In the genomic region with DNA sequence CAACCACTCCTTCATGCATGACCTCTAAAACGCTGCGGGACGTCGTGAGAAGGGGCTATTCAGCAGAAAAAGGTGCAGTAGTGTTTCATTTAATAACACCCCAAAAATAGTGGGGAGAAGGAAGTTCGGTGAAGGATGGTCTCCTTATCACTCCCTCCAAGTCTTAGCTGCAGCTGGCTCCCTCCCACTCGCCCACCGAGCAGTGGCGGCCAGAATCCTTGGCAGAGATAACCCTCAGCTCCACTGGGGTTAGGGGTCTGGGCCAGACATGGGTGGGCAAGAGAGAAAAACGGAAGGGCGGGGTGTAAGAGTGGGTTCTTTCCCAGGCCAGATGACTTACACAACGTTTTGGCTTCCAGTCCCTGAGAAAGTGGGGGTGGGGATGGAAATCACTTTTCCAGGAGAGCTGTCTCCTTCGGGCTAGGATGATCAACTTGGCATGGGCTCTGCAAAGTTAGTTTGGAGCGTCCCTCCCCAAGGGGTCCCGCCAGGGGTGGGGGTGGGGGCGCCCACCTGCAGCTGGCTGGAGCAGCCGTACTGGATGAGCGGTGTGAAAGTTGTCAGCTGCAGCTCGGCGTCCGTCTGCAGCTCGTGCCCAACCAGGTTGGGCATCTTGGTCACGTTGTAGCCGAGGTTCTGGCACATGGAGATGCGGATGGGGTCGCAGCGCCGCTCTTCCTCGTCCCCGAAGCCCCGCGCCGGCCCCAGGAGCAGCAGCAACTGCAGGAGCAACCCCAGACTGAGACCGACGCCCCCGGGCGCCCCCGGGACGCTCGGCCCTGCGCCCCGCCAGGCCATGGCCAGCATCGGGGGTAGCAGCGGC, we compare ENCODE assay signal across 8 cellular contexts. TPM values are rescaled to one million over a fixed set of nuclear protein-coding genes. Genes with fewer than 3 reads are reported as not detected.
DNase-seq lines count a peak whose midpoint lies in the region; ATAC-seq, FAIRE-seq and TF ChIP-seq lines count a peak whose summit lies in the region.

No MANE protein-coding gene starts in this region.

- H3K27ac ChIP-seq in Karpas-422 (ENCODE audit: low read length), result no peak overlapping the region
- peak overlapping the region; percentile 72 to 73 for H3K27ac ChIP-seq in liver (ENCODE audit: low read depth in 1 of 2, low read length in 2 of 2)
- peak overlapping the region; percentile 90 for H3K27ac ChIP-seq in tibial artery

- H3K9ac ChIP-seq in Karpas-422 (ENCODE audit: low read length), result peak overlapping the region; percentile 34
- peak overlapping the region; percentile 58 to 66 for H3K9ac ChIP-seq in liver (ENCODE audit: low read depth in 1 of 2, low read length in 2 of 2)

- intact Hi-C loops in tibial artery (cut with DNase I; ENCODE audit: low total_unique reads), result loop anchor here (1.0 kb wide), 1 partner anchor 83 kb away; the partner anchor contains the start of gene TMEM135

- TF ChIP-seq CTCF in bronchial epithelial cell (IDR thresholded peaks at IDR 0.05; ENCODE audit: insufficient read depth, low read length, severe bottlenecking) (no peak), liver (IDR thresholded peaks at IDR 0.05; ENCODE audit: low read depth, low read length, missing input control) (no peak), tibial artery (IDR thresholded peaks at IDR 0.05) (no peak)

- CTCF ChIA-PET in activated CD8-positive, alpha-beta memory T cell treated with anti-CD3 and anti-CD28 coated beads, Interleukin-2, amount 10 ng/mL, durations not matched to agents 7 days and 5 days (lab: Charles Lee), result interaction anchor here (1.2 to 3.0 kb wide), 6 partner anchors 15 to 342 kb away, joined by 3 to 19 read pairs (median 4); no protein-coding TSS in a partner anchor

- no peaks in the 10 kb centered on the region for H3K9me3 Mint-ChIP-seq in activated CD8-positive, alpha-beta memory T cell treated with anti-CD3 and anti-CD28 coated beads, Interleukin-2, amount 10 ng/mL, durations not matched to agents 7 days and 5 days (ENCODE audit: low read depth)

- no peak for ATAC-seq in activated CD8-positive, alpha-beta memory T cell treated with anti-CD3 and anti-CD28 coated beads, Interleukin-2, amount 10 ng/mL, durations not matched to agents 7 days and 5 days

- H3K4me3 ChIP-seq in Karpas-422 (ENCODE audit: low read length), result peak overlapping the region; percentile 50
- peak overlapping the region; percentile 56 for H3K4me3 ChIP-seq in bronchial epithelial cell (ENCODE audit: low read depth, low read length)
- peak overlapping the region; percentile 76 to 93 (median 92) for H3K4me3 ChIP-seq in liver (ENCODE audit: low read depth in 1 of 3, low read length in 3 of 3)
- peak overlapping the region; percentile 88 to 89 for H3K4me3 ChIP-seq in tibial artery

- no peaks in the 10 kb centered on the region for H3K36me3 ChIP-seq in Karpas-422 (ENCODE audit: insufficient read depth, low read length)
- H3K36me3 ChIP-seq in bronchial epithelial cell (ENCODE audit: control insufficient read depth, insufficient read depth, low read length), result no peaks in the 10 kb centered on the region
- peaks cover 0 to 8% (median 4%) of the 10 kb centered on the region in 4 donors for H3K36me3 ChIP-seq in liver (ENCODE audit: control insufficient read depth in 4 of 4, insufficient read depth in 3 of 4, low read depth in 1 of 4, low read length in 3 of 4)
- peaks cover 16 to 24% (median 16%) of the 10 kb centered on the region in 3 donors for H3K36me3 ChIP-seq in tibial artery

- no peaks in the 10 kb centered on the region for H3K9me2 ChIP-seq in Karpas-422 (replicated peaks; ENCODE audit: insufficient read depth, low read length)

- H3K4me1 ChIP-seq in Karpas-422 (ENCODE audit: low read length), result peaks cover 33% of the 10 kb centered on the region
- H3K4me1 ChIP-seq in liver (ENCODE audit: control insufficient read depth in 4 of 4, insufficient read depth in 4 of 4, low read length in 3 of 4), result peaks cover 1 to 28% (median 19%) of the 10 kb centered on the region in 4 donors
- peaks cover 0 to 54% (median 36%) of the 10 kb centered on the region in 4 donors for H3K4me1 ChIP-seq in tibial artery

- no peak for TF ChIP-seq RAD21 in liver (IDR thresholded peaks at IDR 0.05)

- no peak overlapping the region for H2AFZ ChIP-seq in Karpas-422 (ENCODE audit: low read length)

- FAIRE-seq in bronchial epithelial cell (lab: Jason Lieb, UNC), result no peak

- DNase-seq in activated CD8-positive, alpha-beta memory T cell treated with anti-CD3 and anti-CD28 coated beads, Interleukin-2, amount 10 ng/mL, durations not matched to agents 7 days and 5 days, result no peak
- no peak for DNase-seq in activated CD8-positive, alpha-beta memory T cell treated with anti-CD3 and anti-CD28 coated beads, Interleukin-2, amount 50 U/mL, for 48 hours
- no peak for DNase-seq in Karpas-422
- DNase-seq in bronchial epithelial cell (ENCODE audit: low read depth), result no peak
- DNase-seq in tibial artery, result peak; percentile 45 to 69
- no peak for DNase-seq in NCI-H2196 treated with DMSO at 0.1 percent for 48 hours (lab: John Stamatoyannopoulos, UW; ENCODE audit: unreplicated experiment)
- DNase-seq in T-helper 9 cell, result no peak

- peak overlapping the region; percentile 54 for H3K4me2 ChIP-seq in Karpas-422 (ENCODE audit: low read depth, low read length, poor library complexity, severe bottlenecking)

- H4K20me1 ChIP-seq in Karpas-422 (ENCODE audit: insufficient read depth, low read depth, low read length), result no peaks in the 10 kb centered on the region

- H3K36me3 Mint-ChIP-seq in activated CD8-positive, alpha-beta memory T cell treated with anti-CD3 and anti-CD28 coated beads, Interleukin-2, amount 10 ng/mL, durations not matched to agents 7 days and 5 days, result no peaks in the 10 kb centered on the region

- peaks cover 11% of the 10 kb centered on the region for H3K4me1 Mint-ChIP-seq in activated CD8-positive, alpha-beta memory T cell treated with anti-CD3 and anti-CD28 coated beads, Interleukin-2, amount 10 ng/mL, durations not matched to agents 7 days and 5 days

- no peaks in the 10 kb centered on the region for H3K27me3 ChIP-seq in Karpas-422 (ENCODE audit: low read length)
- H3K27me3 ChIP-seq in bronchial epithelial cell (ENCODE audit: control insufficient read depth, insufficient read depth, low read length), result no peaks in the 10 kb centered on the region
- no peaks in the 10 kb centered on the region for H3K27me3 ChIP-seq in liver (ENCODE audit: control insufficient read depth in 4 of 4, insufficient read depth in 4 of 4, low read length in 3 of 4)
- H3K27me3 ChIP-seq in tibial artery, result no peaks in the 10 kb centered on the region

- no peaks in the 10 kb centered on the region for H3K79me2 ChIP-seq in Karpas-422 (ENCODE audit: low read length)

- peaks cover 66% of the 10 kb centered on the region for H3K27me3 Mint-ChIP-seq in activated CD8-positive, alpha-beta memory T cell treated with anti-CD3 and anti-CD28 coated beads, Interleukin-2, amount 10 ng/mL, durations not matched to agents 7 days and 5 days

- peak overlapping the region; percentile 57 for H3K4me3 Mint-ChIP-seq in activated CD8-positive, alpha-beta memory T cell treated with anti-CD3 and anti-CD28 coated beads, Interleukin-2, amount 10 ng/mL, durations not matched to agents 7 days and 5 days

- H3K9me3 ChIP-seq in Karpas-422 (ENCODE audit: low read length), result no peaks in the 10 kb centered on the region
- no peaks in the 10 kb centered on the region for H3K9me3 ChIP-seq in liver (ENCODE audit: control insufficient read depth in 4 of 4, low read length in 3 of 4)
- H3K9me3 ChIP-seq in tibial artery, result no peaks in the 10 kb centered on the region

- WGBS in liver, result 4% methylated on average over 43 of the region's 43 CpGs

- H3K27ac Mint-ChIP-seq in activated CD8-positive, alpha-beta memory T cell treated with anti-CD3 and anti-CD28 coated beads, Interleukin-2, amount 10 ng/mL, durations not matched to agents 7 days and 5 days, result no peak overlapping the region

TF ChIP-seq in liver, 16 proteins besides CTCF, POLR2A, EP300 and RAD21:
- peak; percentile 42 for TF ChIP-seq MAX (IDR thresholded peaks at IDR 0.05)
- no peak for TF ChIP-seq SP1 (IDR thresholded peaks at IDR 0.05)
- no peak for TF ChIP-seq FOXA1 (IDR thresholded peaks at IDR 0.05)

RNA-seq across cellular contexts. Expression of gene FZD4, which starts 0.7 kb away (rescaled TPM):
- under 1 TPM; 0.16 to 0.44 TPM for total RNA-seq in activated CD8-positive, alpha-beta memory T cell treated with anti-CD3 and anti-CD28 coated beads, Interleukin-2, amount 10 ng/mL, durations not matched to agents 7 days and 5 days
- total RNA-seq in Karpas-422 (2014; rRNA removed; shearing (Covaris generic); ENCODE audit: low replicate concordance), result 1.8 and 1.9 TPM in 2 replicates
- total RNA-seq in bronchial epithelial cell, result 0.38 and 0.53 TPM in 2 replicates
- 10 to 100 TPM in 1 of 2 donors, 1 to 10 TPM in 1; 8.8 to 23.7 TPM for total RNA-seq in liver
- polyA plus RNA-seq in liver, result 1 to 10 TPM; 4.9 to 7.7 TPM

Comparison
In these comparisons a context has a peak if more than half of its experiments do, and no peak if none do; other contexts are left out.
1. DNase-seq: peak in tibial artery (2 of 2); none in activated CD8-positive, alpha-beta memory T cell treated with anti-CD3 and anti-CD28 coated beads, Interleukin-2, amount 10 ng/mL, durations not matched to agents 7 days and 5 days (single experiment), activated CD8-positive, alpha-beta memory T cell treated with anti-CD3 and anti-CD28 coated beads, Interleukin-2, amount 50 U/mL, for 48 hours (single experiment), Karpas-422 (single experiment), bronchial epithelial cell (single experiment), NCI-H2196 treated with DMSO at 0.1 percent for 48 hours (single experiment) and T-helper 9 cell (single experiment).
2. Peak in every context shown above with its lines, with median percentiles within 50 percentile points of each other: H3K4me3 ChIP-seq.